In the genomic region with DNA sequence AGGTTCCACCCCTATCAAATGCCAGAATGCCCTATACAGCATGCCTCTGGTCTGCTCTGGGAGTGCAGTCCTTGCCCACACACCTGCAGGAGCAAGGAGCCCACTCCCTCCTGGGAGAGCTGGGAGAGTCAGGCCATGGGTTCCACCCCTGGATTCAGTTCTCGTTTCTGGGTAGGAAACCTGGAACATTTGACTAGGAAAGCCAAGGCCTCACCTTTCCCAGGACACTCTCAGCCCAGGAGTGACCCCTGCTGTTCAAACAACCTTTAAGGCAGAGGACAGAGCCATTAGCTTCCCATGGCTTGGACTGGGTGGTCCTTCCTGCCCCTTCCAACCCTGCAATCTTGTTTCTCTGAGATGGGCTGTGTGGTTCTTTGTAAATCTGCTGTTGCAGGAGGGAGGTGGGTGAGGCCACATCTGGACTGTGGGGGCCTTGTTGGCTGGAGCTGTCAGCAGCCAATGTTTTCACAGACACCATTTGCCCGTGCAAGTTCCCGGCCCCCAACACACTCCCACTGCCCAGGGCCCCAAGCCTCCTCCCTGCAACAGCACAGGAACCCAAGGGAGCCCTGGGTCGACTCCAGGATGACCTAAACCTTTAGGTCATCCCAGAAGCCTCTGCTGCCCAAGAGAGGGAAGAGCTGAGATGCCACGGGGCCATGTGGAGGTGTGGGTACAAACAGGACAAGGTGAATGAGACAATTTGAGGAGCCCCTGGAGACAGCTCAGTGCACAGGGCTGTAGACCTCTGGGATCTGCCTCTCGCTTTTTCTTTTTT, we compare ENCODE assay signal across 8 cellular contexts.
DNase-seq lines count a peak whose midpoint lies in the region; ATAC-seq and TF ChIP-seq lines count a peak whose summit lies in the region.
"Had no signal": no experiment of that assay in that cellular context is flagged by ENCODE, and none has a peak within 500 bp of the region (broad histone marks: within the 10 kb centered on the region; RNA-seq: fewer than 3 reads in every experiment).

No MANE protein-coding gene starts in this region.

- no peak overlapping the region for H2AFZ ChIP-seq in mammary epithelial cell (ENCODE audit: low read depth, low read length)

- peaks cover 7% of the 10 kb centered on the region for H3K9me3 ChIP-seq in mammary epithelial cell (replicated peaks; ENCODE audit: insufficient read depth, low read length)
- peaks cover 0 to 11% (median 0%) of the 10 kb centered on the region in 4 donors for H3K9me3 ChIP-seq in upper lobe of left lung

- H3K27me3 ChIP-seq in mammary epithelial cell (ENCODE audit: insufficient read depth, low read length) (no peaks in the 10 kb centered on the region), upper lobe of left lung (no peaks in the 10 kb centered on the region)

- 68% methylated on average over 6 of the region's 6 CpGs for WGBS in mammary epithelial cell (ENCODE audit: low coverage, missing lambda C conversion rate)
- WGBS in upper lobe of left lung, 2 donors, result 54 to 69% methylated on average over 3 to 6 of the region's 6 CpGs

- CTCF ChIA-PET in mammary epithelial cell (lab: Charles Lee; ENCODE audit: low non-redundant PET), result interaction anchor here (0.6 to 1.4 kb wide), 3 partner anchors 134 to 232 kb away, joined by 3 to 7 read pairs (median 7); a partner anchor contains a TSS

- TF ChIP-seq EP300 in Ishikawa (IDR thresholded peaks at IDR 0.05; ENCODE audit: borderline replicate concordance) (no peak), upper lobe of left lung (IDR thresholded peaks at IDR 0.05) (no peak)

- in situ Hi-C loops in mammary epithelial cell (cut with MboI; ENCODE audit: low sequenced_read_pairs in 2 of 2), result no loop called here

- no peaks in the 10 kb centered on the region for H4K20me1 ChIP-seq in mammary epithelial cell (ENCODE audit: insufficient read depth, low read length)

- H3K4me2 ChIP-seq in mammary epithelial cell (ENCODE audit: insufficient read depth, low read depth, low read length), result no peak overlapping the region

- H3K4me1 ChIP-seq in mammary epithelial cell (ENCODE audit: insufficient read depth, low read length) (no peaks in the 10 kb centered on the region), upper lobe of left lung (no peaks in the 10 kb centered on the region)

- H3K4me3 ChIP-seq in mammary epithelial cell (replicated peaks in 1 of 3; ENCODE audit: insufficient read depth in 1 of 3, low read depth in 2 of 3, low read length in 3 of 3), result no peak overlapping the region
- no peak overlapping the region for H3K4me3 ChIP-seq in upper lobe of left lung

- intact Hi-C loops in mammary epithelial cell (cut with micrococcal nuclease), result loop anchor here (1.0 kb wide), 4 partner anchors 29 to 233 kb away; no protein-coding TSS in a partner anchor

- H3K27ac ChIP-seq in mammary epithelial cell (ENCODE audit: insufficient read depth, low read depth, low read length) (no peak overlapping the region), upper lobe of left lung (no peak overlapping the region)

- H3K79me2 ChIP-seq in mammary epithelial cell (ENCODE audit: insufficient read depth, low read length), result no peaks in the 10 kb centered on the region

- no peak for TF ChIP-seq POLR2A in upper lobe of left lung (IDR thresholded peaks at IDR 0.05)

- DNase-seq in mammary epithelial cell, result peak; percentile 36
- DNase-seq in kidney tubule cell (ENCODE audit: low spot score), result peak; percentile 50
- DNase-seq in upper lobe of left lung, result peak in 1 of 2 donors; percentile 23
- DNase-seq in HCEC 1CT, result no peak
- no peak for DNase-seq in NCI-H2029 (lab: John Stamatoyannopoulos, UW)
- DNase-seq: NCI-H2081 treated with DMSO at 0.1 percent for 48 hours had no signal

- no TSS peak for BruUV-seq in mammary epithelial cell (replicated peaks; lab: Mats Ljungman, UMichigan)

- H3K9ac ChIP-seq in mammary epithelial cell (ENCODE audit: insufficient read depth, low read length), result no peak overlapping the region

- peak in 1 of 2 donors; percentile 48 for TF ChIP-seq CTCF in mammary epithelial cell (conservative IDR thresholded peaks at IDR 0.05 in 1 of 2, IDR thresholded peaks at IDR 0.05 in 1 of 2; ENCODE audit: extremely low read depth in 1 of 2, insufficient read depth in 1 of 2, low read depth in 1 of 2, low read length in 2 of 2)
- TF ChIP-seq CTCF in upper lobe of left lung (IDR thresholded peaks at IDR 0.05), result peak in 3 of 6 experiments; percentile 12 to 40 (median 20)

- ATAC-seq in upper lobe of left lung (ENCODE audit: low FRiP score in 2 of 2), result peak; percentile 38 to 61
- no peak for ATAC-seq in GM21723 (IDR thresholded peaks at IDR 0.05; ENCODE audit: unreplicated experiment)

- H3K36me3 ChIP-seq in mammary epithelial cell (ENCODE audit: insufficient read depth, low read length) (no peaks in the 10 kb centered on the region), upper lobe of left lung (no peaks in the 10 kb centered on the region)

- dilution Hi-C loops in mammary epithelial cell (cut with HindIII; ENCODE audit: low sequenced_read_pairs), result no loop called here

- peak; percentile 54 for TF ChIP-seq RAD21 in Ishikawa (IDR thresholded peaks at IDR 0.05; ENCODE audit: low read depth)

TF ChIP-seq in Ishikawa, 13 proteins besides CTCF, POLR2A, EP300 and RAD21:
- TF ChIP-seq NFIC (IDR thresholded peaks at IDR 0.05) (no peak), TEAD4 (IDR thresholded peaks at IDR 0.05) (no peak), YY1 (IDR thresholded peaks at IDR 0.05; ENCODE audit: low read depth) (no peak), FOXM1 (IDR thresholded peaks at IDR 0.05; ENCODE audit: borderline replicate concordance, low read depth) (no peak), CEBPB (IDR thresholded peaks at IDR 0.05) (no peak), EGR1 (IDR thresholded peaks at IDR 0.05) (no peak), TAF1 (IDR thresholded peaks at IDR 0.05; ENCODE audit: low read depth) (no peak), ZBTB7A (IDR thresholded peaks at IDR 0.05; ENCODE audit: low read depth) (no peak), CREB1 (IDR thresholded peaks at IDR 0.05; ENCODE audit: low read depth) (no peak), TCF12 (IDR thresholded peaks at IDR 0.05; ENCODE audit: low read depth) (no peak)
- TF ChIP-seq, protein P1, sequence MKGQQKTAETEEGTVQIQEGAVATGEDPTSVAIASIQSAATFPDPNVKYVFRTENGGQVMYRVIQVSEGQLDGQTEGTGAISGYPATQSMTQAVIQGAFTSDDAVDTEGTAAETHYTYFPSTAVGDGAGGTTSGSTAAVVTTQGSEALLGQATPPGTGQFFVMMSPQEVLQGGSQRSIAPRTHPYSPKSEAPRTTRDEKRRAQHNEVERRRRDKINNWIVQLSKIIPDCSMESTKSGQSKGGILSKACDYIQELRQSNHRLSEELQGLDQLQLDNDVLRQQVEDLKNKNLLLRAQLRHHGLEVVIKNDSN (IDR thresholded peaks at IDR 0.05), result no peak
- TF ChIP-seq, protein P2, sequence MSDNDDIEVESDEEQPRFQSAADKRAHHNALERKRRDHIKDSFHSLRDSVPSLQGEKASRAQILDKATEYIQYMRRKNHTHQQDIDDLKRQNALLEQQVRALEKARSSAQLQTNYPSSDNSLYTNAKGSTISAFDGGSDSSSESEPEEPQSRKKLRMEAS (IDR thresholded peaks at IDR 0.05), result no peak
- TF ChIP-seq, protein P3, sequence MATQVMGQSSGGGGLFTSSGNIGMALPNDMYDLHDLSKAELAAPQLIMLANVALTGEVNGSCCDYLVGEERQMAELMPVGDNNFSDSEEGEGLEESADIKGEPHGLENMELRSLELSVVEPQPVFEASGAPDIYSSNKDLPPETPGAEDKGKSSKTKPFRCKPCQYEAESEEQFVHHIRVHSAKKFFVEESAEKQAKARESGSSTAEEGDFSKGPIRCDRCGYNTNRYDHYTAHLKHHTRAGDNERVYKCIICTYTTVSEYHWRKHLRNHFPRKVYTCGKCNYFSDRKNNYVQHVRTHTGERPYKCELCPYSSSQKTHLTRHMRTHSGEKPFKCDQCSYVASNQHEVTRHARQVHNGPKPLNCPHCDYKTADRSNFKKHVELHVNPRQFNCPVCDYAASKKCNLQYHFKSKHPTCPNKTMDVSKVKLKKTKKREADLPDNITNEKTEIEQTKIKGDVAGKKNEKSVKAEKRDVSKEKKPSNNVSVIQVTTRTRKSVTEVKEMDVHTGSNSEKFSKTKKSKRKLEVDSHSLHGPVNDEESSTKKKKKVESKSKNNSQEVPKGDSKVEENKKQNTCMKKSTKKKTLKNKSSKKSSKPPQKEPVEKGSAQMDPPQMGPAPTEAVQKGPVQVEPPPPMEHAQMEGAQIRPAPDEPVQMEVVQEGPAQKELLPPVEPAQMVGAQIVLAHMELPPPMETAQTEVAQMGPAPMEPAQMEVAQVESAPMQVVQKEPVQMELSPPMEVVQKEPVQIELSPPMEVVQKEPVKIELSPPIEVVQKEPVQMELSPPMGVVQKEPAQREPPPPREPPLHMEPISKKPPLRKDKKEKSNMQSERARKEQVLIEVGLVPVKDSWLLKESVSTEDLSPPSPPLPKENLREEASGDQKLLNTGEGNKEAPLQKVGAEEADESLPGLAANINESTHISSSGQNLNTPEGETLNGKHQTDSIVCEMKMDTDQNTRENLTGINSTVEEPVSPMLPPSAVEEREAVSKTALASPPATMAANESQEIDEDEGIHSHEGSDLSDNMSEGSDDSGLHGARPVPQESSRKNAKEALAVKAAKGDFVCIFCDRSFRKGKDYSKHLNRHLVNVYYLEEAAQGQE (IDR thresholded peaks at IDR 0.05; ENCODE audit: low read depth), result no peak

Comparison
In these comparisons a context has a peak if more than half of its experiments do, and no peak if none do; other contexts are left out.
1. DNase-seq: peak in mammary epithelial cell (single experiment) and kidney tubule cell (single experiment); none in HCEC 1CT (single experiment) and NCI-H2029 (single experiment).